8 cellular contexts compared by ENCODE assay signal in genomic region chr11:2699185-2699530, GRCh38. TPM values are rescaled to one million over a fixed set of nuclear protein-coding genes. Genes with fewer than 3 reads are reported as not detected.
DNase-seq lines count a peak whose midpoint lies in the region; ATAC-seq, FAIRE-seq and TF ChIP-seq lines count a peak whose summit lies in the region.

No MANE protein-coding gene starts in this region.

- 28% methylated on average over 31 of the region's 31 CpGs for WGBS in K562 (ENCODE audit: insufficient coverage, low coverage, missing lambda C conversion rate)
- WGBS in liver = 55% methylated on average over 31 of the region's 31 CpGs

- POLR2A ChIA-PET in K562 (lab: Yijun Ruan, JAX) = interaction anchor here (0.7 to 2.0 kb wide), 14 partner anchors 9 to 193 kb away, joined by 3 to 20 read pairs (median 5); partner anchors contain the start of gene CDKN1C

- no peaks in the 10 kb centered on the region for H3K27me3 Mint-ChIP-seq in IgD-negative memory B cell

- H4K20me1 ChIP-seq in K562 (replicated peaks; ENCODE audit: control insufficient read depth, insufficient read depth, low read length) = peaks cover 38% of the 10 kb centered on the region

- H3K9me1 ChIP-seq in K562 (ENCODE audit: control insufficient read depth, insufficient read depth, low read length) = no peaks in the 10 kb centered on the region

- H3K36me3 ChIP-seq in K562 (ENCODE audit: control insufficient read depth, insufficient read depth, low read length) (peaks cover 26% of the 10 kb centered on the region), liver (ENCODE audit: control insufficient read depth in 4 of 4, insufficient read depth in 3 of 4, low read depth in 1 of 4, low read length in 3 of 4) (no peaks in the 10 kb centered on the region), tibial artery (no peaks in the 10 kb centered on the region)

- peaks cover 4% of the 10 kb centered on the region for H3K36me3 Mint-ChIP-seq in IgD-negative memory B cell

- peak overlapping the region; percentile 86 for H3K4me2 ChIP-seq in K562 (ENCODE audit: insufficient read depth, low read length)

- H3K4me3 ChIP-seq in K562 = peak overlapping the region; percentile 69
- H3K4me3 ChIP-seq in liver (ENCODE audit: low read depth in 1 of 3, low read length in 3 of 3) = peak overlapping the region; percentile 11 to 74 (median 56)
- H3K4me3 ChIP-seq in tibial artery = peak overlapping the region; percentile 66 to 82

- TF ChIP-seq RAD21 in K562 (CRISPR knock-in tag; conservative IDR thresholded peaks at IDR 0.05 in 1 of 2, IDR thresholded peaks at IDR 0.05 in 1 of 2) = no peak
- no peak for TF ChIP-seq RAD21 in liver (IDR thresholded peaks at IDR 0.05)

- peak overlapping the region; percentile 84 to 98 for H3K9ac ChIP-seq in K562 (ENCODE audit: insufficient read depth in 1 of 2, low read depth in 2 of 2, low read length in 2 of 2)
- H3K9ac ChIP-seq in liver (ENCODE audit: low read depth in 1 of 2, low read length in 2 of 2) = peak overlapping the region in 1 of 2 donors; percentile 63

- CTCF ChIA-PET in K562 (lab: Yijun Ruan, JAX; ENCODE audit: low intra/inter-chr PET ratio) = no interaction called here

- no TSS peak for BruUV-seq in K562 (replicated peaks; lab: Mats Ljungman, UMichigan)

- no peak for TF ChIP-seq EP300 in K562 (IDR thresholded peaks at IDR 0.05; ENCODE audit: low read length)

- peaks cover 60% of the 10 kb centered on the region for H3K79me2 ChIP-seq in K562 (ENCODE audit: control insufficient read depth, insufficient read depth, low read length)

- intact Hi-C loops in K562 (cut with micrococcal nuclease) (loop anchor here (5.0 to 10.0 kb wide), 2 partner anchors 164 to 188 kb away; partner anchors contain the start of gene CDKN1C), tibial artery (cut with DNase I; ENCODE audit: low total_unique reads) (loop anchor here (5.0 kb wide), 1 partner anchor 188 kb away; the partner anchor contains the start of gene CDKN1C)

- H3K27ac ChIP-seq in K562 (ENCODE audit: extremely low read depth, low read depth, low read length) (peak overlapping the region; percentile 73), liver (ENCODE audit: low read depth in 1 of 2, low read length in 2 of 2) (peak overlapping the region; percentile 45 to 76), tibial artery (peak overlapping the region; percentile 83 to 95), caudate nucleus (ENCODE audit: low read depth, low read length) (no peak overlapping the region)

- H3K4me3 Mint-ChIP-seq in IgD-negative memory B cell = peak overlapping the region; percentile 76 to 90 (median 82)

- peak; percentile 10 for DNase-seq in EL
- DNase-seq in K562 (ENCODE audit: extremely low read depth in 1 of 4, low spot score in 3 of 4) = peak in 2 of 4 experiments; percentile 36 to 47
- DNase-seq in tibial artery = peak; percentile 30 to 67
- DNase-seq in NCI-H82 treated with DMSO at 0.1 percent for 48 hours (lab: John Stamatoyannopoulos, UW; ENCODE audit: unreplicated experiment) = no peak
- DNase-seq in omental fat pad (ENCODE audit: low spot score) = no peak
- DNase-seq in caudate nucleus (lab: John Stamatoyannopoulos, UW) = no peak

- H2AFZ ChIP-seq in K562 (ENCODE audit: low read depth, low read length) = no peak overlapping the region

- TF ChIP-seq POLR2A in K562 (conservative IDR thresholded peaks at IDR 0.05) = no peak

- H3K27me3 ChIP-seq in K562 (ENCODE audit: control insufficient read depth in 2 of 2, insufficient read depth in 2 of 2, low read length in 2 of 2) (no peaks in the 10 kb centered on the region), liver (ENCODE audit: control insufficient read depth in 4 of 4, insufficient read depth in 4 of 4, low read length in 3 of 4) (no peaks in the 10 kb centered on the region), tibial artery (no peaks in the 10 kb centered on the region)

- no peaks in the 10 kb centered on the region for H3K9me3 Mint-ChIP-seq in IgD-negative memory B cell

- H3K27ac Mint-ChIP-seq in IgD-negative memory B cell = peak overlapping the region in 2 of 3 donors; percentile 59 to 76

- H3K9me3 ChIP-seq in K562 (replicated peaks; ENCODE audit: control insufficient read depth, insufficient read depth, low read depth, low read length) = no peaks in the 10 kb centered on the region
- H3K9me3 ChIP-seq in liver (ENCODE audit: control insufficient read depth in 4 of 4, low read length in 3 of 4) = no peaks in the 10 kb centered on the region
- no peaks in the 10 kb centered on the region for H3K9me3 ChIP-seq in tibial artery

- H3K4me1 Mint-ChIP-seq in IgD-negative memory B cell = peaks cover 15 to 34% (median 16%) of the 10 kb centered on the region in 3 donors

- in situ Hi-C loops in K562 (cut with MboI) = no loop called here

- H3K4me1 ChIP-seq in K562 (replicated peaks in 1 of 2; ENCODE audit: control insufficient read depth in 2 of 2, insufficient read depth in 2 of 2, low read length in 2 of 2) (peaks cover 22 to 47% of the 10 kb centered on the region in 2 experiments; a peak in 4 of 5 replicates), liver (ENCODE audit: control insufficient read depth in 4 of 4, insufficient read depth in 4 of 4, low read length in 3 of 4) (peaks cover 0 to 22% (median 8%) of the 10 kb centered on the region in 4 donors), tibial artery (peaks cover 0 to 28% (median 2%) of the 10 kb centered on the region in 4 donors)

- ATAC-seq in K562 (peak; percentile 52), omental fat pad (ENCODE audit: low FRiP score) (no peak)

- TF ChIP-seq CTCF in K562 (IDR thresholded peaks at IDR 0.05 in 2 of 3, conservative IDR thresholded peaks at IDR 0.05 in 1 of 3; ENCODE audit: insufficient read depth in 2 of 3, low read depth in 1 of 3, low read length in 3 of 3) = no peak
- no peak for TF ChIP-seq CTCF in liver (IDR thresholded peaks at IDR 0.05; ENCODE audit: low read depth, low read length, missing input control)
- no peak for TF ChIP-seq CTCF in tibial artery (IDR thresholded peaks at IDR 0.05)
- TF ChIP-seq CTCF in omental fat pad (IDR thresholded peaks at IDR 0.05) = no peak

- no peak for FAIRE-seq in K562 (lab: Jason Lieb, UNC)

TF ChIP-seq in K562, 482 proteins besides CTCF, POLR2A, EP300 and RAD21 (continues in another document):
- TF ChIP-seq PKNOX1 (IDR thresholded peaks at IDR 0.05) = no peak
- TF ChIP-seq EWSR1 (IDR thresholded peaks at IDR 0.05; ENCODE audit: borderline replicate concordance, low read depth, partially characterized antibody) = no peak
- TF ChIP-seq STAT5B (CRISPR knock-in tag; IDR thresholded peaks at IDR 0.05) = no peak
- no peak for TF ChIP-seq TCF7L2 (IDR thresholded peaks at IDR 0.05; ENCODE audit: low read depth, low read length)
- TF ChIP-seq XRCC5 (IDR thresholded peaks at IDR 0.05; ENCODE audit: low read depth, low read length) = 0 out of 2 replicates have a peak, but pooled peaks have one; percentile 14
- TF ChIP-seq SAFB (IDR thresholded peaks at IDR 0.05; ENCODE audit: borderline replicate concordance, low read depth, low read length) = no peak

TF ChIP-seq in liver, 16 proteins besides CTCF, POLR2A, EP300 and RAD21 (continues in another document):
- no peak for TF ChIP-seq RXRA (IDR thresholded peaks at IDR 0.05)
- no peak for TF ChIP-seq FOXA2 (IDR thresholded peaks at IDR 0.05)
- TF ChIP-seq TAF1 (conservative IDR thresholded peaks at IDR 0.05) = no peak
- peak; percentile 46 to 67 for TF ChIP-seq HNF4A (conservative IDR thresholded peaks at IDR 0.05)
- TF ChIP-seq REST (IDR thresholded peaks at IDR 0.05) = no peak

RNA-seq across cellular contexts. Expression of gene KCNQ1OT1, which starts 0.6 kb away (rescaled TPM):
- polyA plus RNA-seq in IgD-negative memory B cell = 0.09 TPM
- total RNA-seq in K562 (2011; cell fraction: chromatin; rRNA removed; ENCODE audit: low replicate concordance) = 32.7 and 48.2 TPM in 2 replicates
- 15.8 and 20.9 TPM in 2 replicates for total RNA-seq in K562 (2011; cell fraction: nucleolus; rRNA removed)
- 36.4 and 61.6 TPM in 2 replicates for total RNA-seq in K562 (2011; cell fraction: nucleoplasm; rRNA removed)
- total RNA-seq in K562 (2014; rRNA removed) = 1.2 and 1.3 TPM in 2 replicates
- total RNA-seq in K562 (2014; rRNA removed; fragmentation: Illumina TruSeq; extraction: Trizol) = 2.0 TPM in 2 replicates
- total RNA-seq in K562 (2015; rRNA removed; fragmentation: Illumina TruSeq; extraction: Trizol) = 2.2 and 2.3 TPM in 2 replicates
- 1.4 and 1.7 TPM in 2 replicates for total RNA-seq in K562 (2021)
- polyA plus RNA-seq in K562 (2011; rRNA removed) = 0.74 and 0.92 TPM in 2 replicates
- polyA plus RNA-seq in K562 (2011; cell fraction: cytosol; rRNA removed) = 0.06 and 0.15 TPM in 2 replicates
- 5.9 and 6.5 TPM in 2 replicates for polyA plus RNA-seq in K562 (2011; cell fraction: nucleus; rRNA removed)
- polyA plus RNA-seq in K562 (2012) = 0.38 and 0.66 TPM in 2 replicates
- 0.48 and 0.51 TPM in 2 replicates for polyA plus RNA-seq in K562 (2014; fragmentation: Illumina TruSeq; extraction: Trizol)
- under 1 TPM; 0.04 to 0.17 TPM for polyA plus RNA-seq in K562 (2014; fragmentation: Nextera tagmentation; extraction: Ambion mirVana)
- 0.50 and 0.64 TPM in 2 replicates for polyA plus RNA-seq in K562 (2014; rRNA removed)
- polyA minus RNA-seq in K562 (2011; rRNA and poly(A)+ RNA removed) = 7.7 and 12.9 TPM in 2 replicates
- polyA minus RNA-seq in K562 (2011; cell fraction: cytosol; rRNA and poly(A)+ RNA removed) = 0.48 and 1.0 TPM in 2 replicates
- 15.9 and 28.0 TPM in 2 replicates for polyA minus RNA-seq in K562 (2011; cell fraction: nucleus; rRNA and poly(A)+ RNA removed)
- 1 to 10 TPM in 1 of 2 donors, under 1 TPM in 1; 0.93 to 4.9 TPM for total RNA-seq in liver
- under 1 TPM; 0.05 to 0.29 TPM for polyA plus RNA-seq in liver
- total RNA-seq in omental fat pad = 1 to 10 TPM; 3.4 to 9.7 (median 6.2) TPM

Comparison
In these comparisons a context has a peak if more than half of its experiments do, and no peak if none do; other contexts are left out.
1. DNase-seq: peak in EL (single experiment) and tibial artery (2 of 2); none in NCI-H82 treated with DMSO at 0.1 percent for 48 hours (single experiment), omental fat pad (single experiment) and caudate nucleus (0 of 61).
2. Peak in every context shown above with its lines, with median percentiles within 50 percentile points of each other: H3K4me3 ChIP-seq.